8 cellular contexts compared by ENCODE assay signal in the genomic region with DNA sequence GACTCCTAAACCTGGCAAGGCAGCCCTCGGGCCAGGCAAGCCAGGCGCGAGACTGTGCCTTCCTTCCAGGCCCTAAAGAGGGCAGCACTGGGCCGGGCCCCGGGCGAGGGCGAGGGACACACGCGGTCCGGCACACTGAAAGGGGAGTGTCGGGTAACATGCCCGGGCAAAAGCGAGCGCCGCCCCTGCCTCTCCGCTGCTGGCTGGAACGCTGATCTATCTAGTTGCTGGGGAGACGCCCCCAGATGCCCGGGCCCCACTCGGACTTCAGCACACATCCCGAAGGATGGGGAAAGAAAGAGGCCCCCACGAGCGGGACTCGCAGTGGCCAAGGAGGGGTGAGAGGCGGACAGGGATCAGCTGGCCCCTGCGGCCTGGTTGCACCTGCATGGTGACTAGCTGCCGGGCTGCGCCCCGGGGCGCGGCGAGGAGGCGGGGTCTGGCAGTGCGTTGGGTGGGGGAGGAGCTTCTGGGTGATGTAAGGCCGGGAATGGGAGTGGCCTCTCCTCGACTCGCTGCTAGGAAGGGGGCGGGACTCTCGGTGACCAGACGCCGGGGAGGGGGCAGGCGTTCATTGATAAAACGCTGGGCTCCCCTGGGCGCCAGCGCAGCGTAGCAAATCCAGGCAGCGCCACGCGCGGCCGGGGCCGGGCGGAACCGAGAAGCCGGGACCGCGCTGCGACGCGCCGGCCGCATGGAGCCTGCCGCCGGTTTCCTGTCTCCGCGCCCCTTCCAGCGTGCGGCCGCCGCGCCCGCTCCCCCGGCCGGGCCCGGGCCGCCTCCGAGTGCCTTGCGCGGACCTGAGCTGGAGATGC. TPM values are rescaled to one million over a fixed set of nuclear protein-coding genes. Genes with fewer than 3 reads are reported as not detected.
DNase-seq lines count a peak whose midpoint lies in the region; ATAC-seq and TF ChIP-seq lines count a peak whose summit lies in the region.

Gene PLK3, plus strand, starts transcription at position 608 of the 815 bp plus-strand sequence. Its CDS starts 87 bp downstream, at position 695.

- H3K27me3 ChIP-seq in ascending aorta (no peaks in the 10 kb centered on the region), right cardiac atrium (ENCODE audit: control insufficient read depth, insufficient read depth) (no peaks in the 10 kb centered on the region), aorta (ENCODE audit: control insufficient read depth in 1 of 2, insufficient read depth in 2 of 2, low read length in 1 of 2) (no peaks in the 10 kb centered on the region)

- H3K36me3 ChIP-seq in ascending aorta (peaks cover 23 to 33% of the 10 kb centered on the region in 2 donors), aorta (ENCODE audit: control insufficient read depth in 1 of 2, insufficient read depth in 2 of 2, low read length in 1 of 2) (peaks cover 0 to 2% of the 10 kb centered on the region in 2 donors)

- H3K27ac ChIP-seq in ascending aorta: peak within 1 kb of the TSS; percentile 96 to 99
- H3K27ac ChIP-seq in right cardiac atrium (ENCODE audit: low read length): peak within 1 kb of the TSS; percentile 84
- H3K27ac ChIP-seq in aorta (ENCODE audit: low read depth in 1 of 2, low read length in 2 of 2): peak within 1 kb of the TSS; percentile 92 to 95

- under 1% methylated on average over 79 of the region's 79 CpGs for WGBS in right cardiac atrium
- 0% methylated on average over 56 to 79 of the region's 79 CpGs for WGBS in aorta, 2 donors

- ATAC-seq in GM18505 (IDR thresholded peaks at IDR 0.05; ENCODE audit: unreplicated experiment): peak; percentile 79
- peak; percentile 73 for ATAC-seq in HG02973 (IDR thresholded peaks at IDR 0.05; ENCODE audit: unreplicated experiment)
- ATAC-seq in right cardiac atrium: peak; percentile 95 to 96
- ATAC-seq in aorta (ENCODE audit: low FRiP score): peak; percentile 96

- peak; percentile 95 to 98 for DNase-seq in NCI-H1930 (lab: John Stamatoyannopoulos, UW)
- peak; percentile 96 for DNase-seq in T-helper 2 cell treated with Interferon-gamma antibody and Interleukin-4, amounts not matched to agents 5 μg/mL and 100 μg/mL, for 36 hours (ENCODE audit: low spot score)
- DNase-seq in ascending aorta (ENCODE audit: low spot score in 2 of 2): peak; percentile 94 to 99
- peak; percentile 98 to 99 (median 99) for DNase-seq in right cardiac atrium
- peak; percentile 98 for DNase-seq in putamen (ENCODE audit: low spot score)
- peak; percentile 98 to 99 for DNase-seq in aorta

- peak; percentile 92 to 95 (median 94) for TF ChIP-seq CTCF in ascending aorta (IDR thresholded peaks at IDR 0.05)

- H3K27ac Mint-ChIP-seq in T-helper 2 cell treated with Interferon-gamma antibody and Interleukin-4, amounts not matched to agents 5 μg/mL and 100 μg/mL, for 36 hours: peak within 1 kb of the TSS; percentile 100

- no peaks in the 10 kb centered on the region for H3K27me3 Mint-ChIP-seq in T-helper 2 cell treated with Interferon-gamma antibody and Interleukin-4, amounts not matched to agents 5 μg/mL and 100 μg/mL, for 36 hours (ENCODE audit: low read depth)

- peaks cover 26% of the 10 kb centered on the region for H3K4me1 Mint-ChIP-seq in T-helper 2 cell treated with Interferon-gamma antibody and Interleukin-4, amounts not matched to agents 5 μg/mL and 100 μg/mL, for 36 hours (ENCODE audit: low read depth)

- intact Hi-C loops in ascending aorta (cut with DNase I) (loop anchor here (2.0 to 10.0 kb wide), 8 partner anchors 19 to 695 kb away; partner anchors contain the start of genes EIF2B3, RNU5D-1, RPS8 and TESK2), right cardiac atrium (cut with DNase I) (loop anchor here in 2 of 4 donors (2.0 to 5.0 kb wide), 2 partner anchors 19 to 32 kb away; no protein-coding TSS in a partner anchor), aorta (cut with DNase I) (loop anchor here (5.0 to 10.0 kb wide), 2 partner anchors 65 to 502 kb away; partner anchors contain the start of genes KIF2C (in 1 of the 2) and RNU5D-1 (in 1 of the 2))

- H3K4me3 ChIP-seq in ascending aorta: peak within 1 kb of the TSS; percentile 85 to 91
- H3K4me3 ChIP-seq in right cardiac atrium (ENCODE audit: low read length): peak within 1 kb of the TSS; percentile 72
- peak within 1 kb of the TSS; percentile 73 to 97 for H3K4me3 ChIP-seq in aorta (ENCODE audit: low read length in 2 of 2)

- H3K36me3 Mint-ChIP-seq in T-helper 2 cell treated with Interferon-gamma antibody and Interleukin-4, amounts not matched to agents 5 μg/mL and 100 μg/mL, for 36 hours (ENCODE audit: low read depth): peaks cover 35% of the 10 kb centered on the region

- H3K9me3 ChIP-seq in ascending aorta: no peaks in the 10 kb centered on the region
- H3K9me3 ChIP-seq in right cardiac atrium (ENCODE audit: control insufficient read depth, low read length): no peaks in the 10 kb centered on the region
- H3K9me3 ChIP-seq in aorta (ENCODE audit: control insufficient read depth, low read length): no peaks in the 10 kb centered on the region

- H3K4me1 ChIP-seq in ascending aorta: peaks cover 18 to 32% of the 10 kb centered on the region in 2 donors
- H3K4me1 ChIP-seq in right cardiac atrium (ENCODE audit: control insufficient read depth, insufficient read depth, low read length): peaks cover 10% of the 10 kb centered on the region
- no peaks in the 10 kb centered on the region for H3K4me1 ChIP-seq in aorta (ENCODE audit: control insufficient read depth in 1 of 2, insufficient read depth in 2 of 2, low read length in 2 of 2)

- TF ChIP-seq POLR2A in GM18505 (IDR thresholded peaks at IDR 0.05; ENCODE audit: borderline replicate concordance, extremely low read depth, insufficient read depth, insufficient read length): peak; percentile 95

- no peaks in the 10 kb centered on the region for H3K9me3 Mint-ChIP-seq in T-helper 2 cell treated with Interferon-gamma antibody and Interleukin-4, amounts not matched to agents 5 μg/mL and 100 μg/mL, for 36 hours

- H3K4me3 Mint-ChIP-seq in T-helper 2 cell treated with Interferon-gamma antibody and Interleukin-4, amounts not matched to agents 5 μg/mL and 100 μg/mL, for 36 hours: peak within 1 kb of the TSS; percentile 99

RNA-seq across cellular contexts. Expression of gene PLK3, which starts in this region (rescaled TPM):
- total RNA-seq in ascending aorta (107 TPM), right cardiac atrium (10 to 100 TPM in 1 of 4 donors, 1 to 10 TPM in 3; 6.0 to 11.4 (median 8.2) TPM), aorta (10 to 100 TPM; 28.8 to 84.3 TPM)
- polyA plus RNA-seq in right cardiac atrium (11.0 TPM), aorta (10 to 100 TPM; 16.2 to 73.3 TPM)

Comparison
In these comparisons a context has a peak if more than half of its experiments do, and no peak if none do; other contexts are left out.
1. Peak in every context shown above with its lines: DNase-seq, ATAC-seq, H3K4me3 ChIP-seq and H3K27ac ChIP-seq.